20 cellular contexts compared by ENCODE assay signal in the genomic region with DNA sequence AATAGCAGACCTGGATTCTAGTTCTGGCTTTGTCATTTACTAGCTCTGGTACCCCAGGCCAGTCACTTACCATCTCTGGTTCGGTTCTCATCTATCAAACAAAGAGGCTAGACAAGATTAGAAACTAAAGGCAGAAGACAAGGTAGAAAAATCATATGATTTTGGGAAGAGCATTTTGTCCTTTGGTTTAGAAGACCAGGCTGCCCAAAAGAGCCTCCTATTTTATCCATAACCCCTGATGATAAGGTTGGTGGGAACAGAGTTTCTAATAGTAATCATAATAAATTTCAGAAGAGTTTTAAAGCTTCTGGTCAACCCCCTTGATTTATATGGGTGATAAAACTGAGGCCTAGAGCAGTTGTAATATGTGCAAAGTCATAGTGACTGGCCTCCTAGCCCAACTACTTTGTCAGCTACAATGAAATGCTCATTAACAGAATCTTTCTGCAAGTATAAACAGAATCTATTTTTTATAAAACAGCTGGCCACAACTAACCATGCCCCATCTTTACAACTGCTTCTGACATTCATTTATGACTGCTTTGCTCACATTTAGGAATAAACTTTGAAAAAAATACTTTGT. TPM values are rescaled to one million over a fixed set of nuclear protein-coding genes. Genes with fewer than 3 reads are reported as not detected.
DNase-seq lines count a peak whose midpoint lies in the region; ATAC-seq, FAIRE-seq and TF ChIP-seq lines count a peak whose summit lies in the region.
"Had no signal": no experiment of that assay in that cellular context is flagged by ENCODE, and none has a peak within 500 bp of the region (broad histone marks: within the 10 kb centered on the region; RNA-seq: fewer than 3 reads in every experiment).

No MANE protein-coding gene starts in this region.

- H3K4me1 Mint-ChIP-seq in activated naive CD4-positive, alpha-beta T cell treated with anti-CD3 and anti-CD28 coated beads, Interleukin-2, amount 50 U/mL, for 24 hours = peaks cover 8% of the 10 kb centered on the region
- H3K4me1 Mint-ChIP-seq in astrocyte (ENCODE audit: low read depth, unreplicated experiment) = peaks cover 7% of the 10 kb centered on the region

- H2AFZ ChIP-seq in astrocyte (ENCODE audit: low read depth, low read length) (no peak overlapping the region), hepatocyte (no peak overlapping the region)
- H2AFZ ChIP-seq: parathyroid adenoma had no signal

- no peaks in the 10 kb centered on the region for H3K27me3 ChIP-seq in astrocyte (ENCODE audit: insufficient read depth, low read length)
- no peaks in the 10 kb centered on the region for H3K27me3 ChIP-seq in hepatocyte
- H3K27me3 ChIP-seq in uterus = no peaks in the 10 kb centered on the region
- H3K27me3 ChIP-seq: spleen had no signal

- H3K4me1 ChIP-seq in astrocyte (ENCODE audit: insufficient read depth, low read length) = no peaks in the 10 kb centered on the region
- no peaks in the 10 kb centered on the region for H3K4me1 ChIP-seq in hepatocyte (ENCODE audit: insufficient read depth)
- H3K4me1 ChIP-seq in uterus = peaks cover 0 to 10% of the 10 kb centered on the region in 2 donors
- H3K4me1 ChIP-seq: Caco-2, parathyroid adenoma had no signal

- no peak for TF ChIP-seq POLR2A in uterus (IDR thresholded peaks at IDR 0.05)

- H3K79me2 ChIP-seq in astrocyte (ENCODE audit: insufficient read depth, low read length) (no peaks in the 10 kb centered on the region), hepatocyte (no peaks in the 10 kb centered on the region)
- H3K79me2 ChIP-seq: parathyroid adenoma had no signal

- DNase-seq in activated naive CD4-positive, alpha-beta T cell treated with Interleukin-2 at 50 U/mL for 16 hours = no peak
- DNase-seq in astrocyte (ENCODE audit: low read depth) = peak; percentile 22
- no peak for DNase-seq in hepatocyte (ENCODE audit: low spot score)
- DNase-seq in uterus = peak in 1 of 2 donors; percentile 22
- no peak for DNase-seq in SW480 (ENCODE audit: low spot score)
- DNase-seq: 8988T, activated gamma-delta T cell treated with Interleukin-2 at 50 U/mL for 16 hours, Caco-2, left colon, Right ventricle myocardium superior, spleen, T-helper 2 cell had no signal

- no peak overlapping the region for H3K4me3 Mint-ChIP-seq in activated naive CD4-positive, alpha-beta T cell treated with anti-CD3 and anti-CD28 coated beads, Interleukin-2, amount 50 U/mL, for 24 hours
- no peak overlapping the region for H3K4me3 Mint-ChIP-seq in astrocyte (ENCODE audit: unreplicated experiment)
- H3K4me3 Mint-ChIP-seq: dendritic cell treated with granulocyte-macrophage colony-stimulating factor and Interleukin-4, amounts not matched to agents 40 ng/mL and 50 ng/mL, for 4 days; stimulated activated effector memory CD8-positive, alpha-beta T cell treated with anti-CD3 and anti-CD28 coated beads, Interleukin-12 subunit alpha, Interleukin-12 subunit beta, amount 100 ng/mL, for 72 hours had no signal

- H3K27me3 Mint-ChIP-seq in activated naive CD4-positive, alpha-beta T cell treated with anti-CD3 and anti-CD28 coated beads, Interleukin-2, amount 50 U/mL, for 24 hours = no peaks in the 10 kb centered on the region
- H3K27me3 Mint-ChIP-seq in astrocyte (ENCODE audit: low read depth, unreplicated experiment) = no peaks in the 10 kb centered on the region
- H3K27me3 Mint-ChIP-seq: dendritic cell treated with granulocyte-macrophage colony-stimulating factor and Interleukin-4, amounts not matched to agents 40 ng/mL and 50 ng/mL, for 4 days had no signal

- WGBS in hepatocyte (ENCODE audit: low lambda C conversion rate, missing lambda C conversion rate) = 77% methylated on average over 1 of the region's 1 CpG

- H3K4me3 ChIP-seq in astrocyte (ENCODE audit: insufficient read depth, low read depth, low read length) (no peak overlapping the region), hepatocyte (no peak overlapping the region), uterus (no peak overlapping the region)
- H3K4me3 ChIP-seq: spleen had no signal

- H3K36me3 ChIP-seq in astrocyte (ENCODE audit: insufficient read depth, low read length) = peaks cover 45% of the 10 kb centered on the region
- no peaks in the 10 kb centered on the region for H3K36me3 ChIP-seq in hepatocyte (replicated peaks; ENCODE audit: insufficient read depth, low read depth)
- no peaks in the 10 kb centered on the region for H3K36me3 ChIP-seq in uterus

- H3K9me2 ChIP-seq in hepatocyte (replicated peaks; ENCODE audit: insufficient read depth) = no peaks in the 10 kb centered on the region

- H4K20me1 ChIP-seq in astrocyte (ENCODE audit: insufficient read depth, low read length) (peaks cover 16% of the 10 kb centered on the region), hepatocyte (ENCODE audit: insufficient read depth, poor library complexity, severe bottlenecking) (no peaks in the 10 kb centered on the region)

- H3K27ac ChIP-seq in astrocyte (ENCODE audit: low read depth, low read length) = no peak overlapping the region
- H3K27ac ChIP-seq in hepatocyte = peak overlapping the region; percentile 14
- peak overlapping the region; percentile 73 to 80 for H3K27ac ChIP-seq in uterus
- H3K27ac ChIP-seq: parathyroid adenoma had no signal

- no peak for FAIRE-seq in astrocyte (lab: Jason Lieb, UNC)
- FAIRE-seq: G401.6 had no signal

- TF ChIP-seq CTCF in astrocyte (IDR thresholded peaks at IDR 0.05; ENCODE audit: insufficient read depth, low read depth, low read length) = no peak
- TF ChIP-seq CTCF in hepatocyte (IDR thresholded peaks at IDR 0.05; ENCODE audit: poor library complexity) = no peak
- TF ChIP-seq CTCF in uterus (IDR thresholded peaks at IDR 0.05) = no peak

- H3K36me3 Mint-ChIP-seq in activated naive CD4-positive, alpha-beta T cell treated with anti-CD3 and anti-CD28 coated beads, Interleukin-2, amount 50 U/mL, for 24 hours = peaks cover 11% of the 10 kb centered on the region
- H3K36me3 Mint-ChIP-seq in astrocyte (ENCODE audit: low read depth, unreplicated experiment) = peaks cover 13% of the 10 kb centered on the region

- ATAC-seq in HG03196 (IDR thresholded peaks at IDR 0.05; ENCODE audit: unreplicated experiment) (no peak), HG03097 (IDR thresholded peaks at IDR 0.05; ENCODE audit: low FRiP score, unreplicated experiment) (no peak)
- ATAC-seq: esophagus mucosa; left colon; stimulated activated effector memory CD8-positive, alpha-beta T cell treated with anti-CD3 and anti-CD28 coated beads, Interleukin-12 subunit alpha, Interleukin-12 subunit beta, amount 100 ng/mL, for 72 hours had no signal

- H3K27ac Mint-ChIP-seq in activated naive CD4-positive, alpha-beta T cell treated with anti-CD3 and anti-CD28 coated beads, Interleukin-2, amount 50 U/mL, for 24 hours = peak overlapping the region; percentile 73
- H3K27ac Mint-ChIP-seq in astrocyte (ENCODE audit: unreplicated experiment) = no peak overlapping the region
- H3K27ac Mint-ChIP-seq: dendritic cell treated with granulocyte-macrophage colony-stimulating factor and Interleukin-4, amounts not matched to agents 40 ng/mL and 50 ng/mL, for 4 days; stimulated activated effector memory CD8-positive, alpha-beta T cell treated with anti-CD3 and anti-CD28 coated beads, Interleukin-12 subunit alpha, Interleukin-12 subunit beta, amount 100 ng/mL, for 72 hours had no signal

- H3K9me3 Mint-ChIP-seq in activated naive CD4-positive, alpha-beta T cell treated with anti-CD3 and anti-CD28 coated beads, Interleukin-2, amount 50 U/mL, for 24 hours = no peaks in the 10 kb centered on the region
- no peaks in the 10 kb centered on the region for H3K9me3 Mint-ChIP-seq in astrocyte (ENCODE audit: unreplicated experiment)
- H3K9me3 Mint-ChIP-seq: dendritic cell treated with granulocyte-macrophage colony-stimulating factor and Interleukin-4, amounts not matched to agents 40 ng/mL and 50 ng/mL, for 4 days; stimulated activated effector memory CD8-positive, alpha-beta T cell treated with anti-CD3 and anti-CD28 coated beads, Interleukin-12 subunit alpha, Interleukin-12 subunit beta, amount 100 ng/mL, for 72 hours had no signal

- H3K9ac ChIP-seq in astrocyte (ENCODE audit: low read length) = no peak overlapping the region
- H3K9ac ChIP-seq: parathyroid adenoma had no signal

- H3K4me2 ChIP-seq in astrocyte (ENCODE audit: low read length) (no peak overlapping the region), hepatocyte (no peak overlapping the region)

- H3K9me3 ChIP-seq in astrocyte (ENCODE audit: insufficient read depth, low read depth, low read length) (no peaks in the 10 kb centered on the region), hepatocyte (ENCODE audit: low read depth) (no peaks in the 10 kb centered on the region), uterus (no peaks in the 10 kb centered on the region)
- H3K9me3 ChIP-seq: Caco-2, spleen had no signal

- intact Hi-C loops in uterus (cut with DNase I; ENCODE audit: low total_unique reads) = no loop called here

RNA-seq across cellular contexts. Expression of gene COX15, which starts 23.4 kb away (rescaled TPM):
- total RNA-seq in astrocyte (30.2 and 33.4 TPM in 2 replicates), hepatocyte (30.5 and 42.0 TPM in 2 replicates), uterus (10 to 100 TPM; 11.5 to 45.6 (median 30.1) TPM)
- 26.8 and 28.5 TPM in 2 replicates for polyA plus RNA-seq in hepatocyte

RNA-seq across cellular contexts. Expression of gene CUTC, which starts 23.5 kb away (rescaled TPM):
- total RNA-seq in astrocyte (10.3 and 11.6 TPM in 2 replicates), hepatocyte (21.6 and 33.8 TPM in 2 replicates), uterus (10 to 100 TPM in 2 of 4 donors, 1 to 10 TPM in 2; 4.4 to 26.6 (median 14.4) TPM)
- polyA plus RNA-seq in hepatocyte = 26.3 and 29.4 TPM in 2 replicates

RNA-seq across cellular contexts. Expression of gene ENTPD7, which starts 49.2 kb away (rescaled TPM):
- 21.6 and 22.8 TPM in 2 replicates for total RNA-seq in astrocyte
- 51.6 and 53.3 TPM in 2 replicates for total RNA-seq in hepatocyte
- polyA plus RNA-seq in hepatocyte = 10.0 and 18.6 TPM in 2 replicates
- total RNA-seq in uterus = 10 to 100 TPM in 1 of 4 donors, 1 to 10 TPM in 2, under 1 TPM in 1; 0.26 to 25.2 (median 5.0) TPM
